Comparison of ENCODE assay signal across 14 cellular contexts in genomic region chr20:44166008-44166407, GRCh38. TPM values are rescaled to one million over a fixed set of nuclear protein-coding genes. Genes with fewer than 3 reads are reported as not detected.
DNase-seq lines count a peak whose midpoint lies in the region; TF ChIP-seq lines count a peak whose summit lies in the region.
"Had no signal": no experiment of that assay in that cellular context is flagged by ENCODE, and none has a peak within 500 bp of the region (broad histone marks: within the 10 kb centered on the region; RNA-seq: fewer than 3 reads in every experiment).

No MANE protein-coding gene starts in this region.

- no peak overlapping the region for H3K4me3 Mint-ChIP-seq in endothelial cell (ENCODE audit: unreplicated experiment)

- H3K4me1 ChIP-seq in PC-9 (replicated peaks; ENCODE audit: insufficient read depth) = peaks cover 70% of the 10 kb centered on the region
- H3K4me1 ChIP-seq in esophagus muscularis mucosa = peaks cover 63 to 86% (median 75%) of the 10 kb centered on the region in 4 donors

- no peaks in the 10 kb centered on the region for H3K36me3 Mint-ChIP-seq in endothelial cell (ENCODE audit: low read depth, unreplicated experiment)

- H2AFZ ChIP-seq in PC-9 = no peak overlapping the region

- H3K27me3 ChIP-seq in PC-9 (ENCODE audit: insufficient read depth, low read depth) (no peaks in the 10 kb centered on the region), esophagus muscularis mucosa (no peaks in the 10 kb centered on the region)

- TSS peak; percentile 37 for BruUV-seq in PC-9 (replicated peaks; lab: Mats Ljungman, UMichigan)

- 30% methylated on average over 4 of the region's 4 CpGs for WGBS in esophagus muscularis mucosa

- in situ Hi-C loops in Caki2 (cut with HindIII; ENCODE audit: low pct_unique_long_range_greater_than_20kb, low sequenced_read_pairs) = no loop called here

- no peaks in the 10 kb centered on the region for H3K9me2 ChIP-seq in PC-9 (ENCODE audit: insufficient read depth)

- no peaks in the 10 kb centered on the region for H4K20me1 ChIP-seq in PC-9 (ENCODE audit: insufficient read depth)

- TF ChIP-seq CTCF in PC-9 (conservative IDR thresholded peaks at IDR 0.05) (no peak), esophagus muscularis mucosa (IDR thresholded peaks at IDR 0.05) (no peak), endothelial cell (IDR thresholded peaks at IDR 0.05; ENCODE audit: unreplicated experiment) (no peak)

- peaks cover 29% of the 10 kb centered on the region for H3K4me1 Mint-ChIP-seq in endothelial cell (ENCODE audit: unreplicated experiment)

- no peak for TF ChIP-seq EP300 in esophagus muscularis mucosa (IDR thresholded peaks at IDR 0.05)

- H3K36me3 ChIP-seq in PC-9 (ENCODE audit: low read depth) = no peaks in the 10 kb centered on the region
- H3K36me3 ChIP-seq in esophagus muscularis mucosa = no peaks in the 10 kb centered on the region

- H3K27ac Mint-ChIP-seq in endothelial cell (ENCODE audit: unreplicated experiment) = no peak overlapping the region

- no peak for TF ChIP-seq POLR2A in esophagus muscularis mucosa (IDR thresholded peaks at IDR 0.05; ENCODE audit: low read depth)

- H3K27ac ChIP-seq in PC-9 (peak overlapping the region; percentile 90), esophagus muscularis mucosa (replicated peaks in 1 of 4) (peak overlapping the region; percentile 90 to 98 (median 96))

- H3K9me3 ChIP-seq in PC-9 (ENCODE audit: insufficient read depth, low read depth) = no peaks in the 10 kb centered on the region
- H3K9me3 ChIP-seq in esophagus muscularis mucosa = no peaks in the 10 kb centered on the region

- POLR2A ChIA-PET in PC-9 (lab: Charles Lee; ENCODE audit: unreplicated experiment) = interaction anchor here (0.5 to 2.0 kb wide), 14 partner anchors 11 to 1652 kb away, joined by 3 to 20 read pairs (median 4); partner anchors contain the start of gene SRSF6

- H3K4me2 ChIP-seq in PC-9 = peak overlapping the region; percentile 69

- intact Hi-C loops in PC-9 (cut with micrococcal nuclease; ENCODE audit: unreplicated experiment) = loop anchor here (1.0 kb wide), 3 partner anchors 11 to 21 kb away; partner anchors contain the start of gene JPH2
- intact Hi-C loops in esophagus muscularis mucosa (cut with DNase I) = no loop called here

- DNase-seq in Caki2 (ENCODE audit: low read depth) = peak; percentile 80
- peak; percentile 59 to 99 for DNase-seq in PC-9
- DNase-seq in esophagus muscularis mucosa (ENCODE audit: extremely low spot score) = no peak
- peak; percentile 80 for DNase-seq in renal cortical epithelial cell (ENCODE audit: low read depth)
- no peak for DNase-seq in ureter (ENCODE audit: low spot score)
- no peak for DNase-seq in endothelial cell (ENCODE audit: low spot score)
- DNase-seq in occipital lobe (lab: John Stamatoyannopoulos, UW) = no peak
- DNase-seq in MV-4-11 (lab: John Stamatoyannopoulos, UW) = no peak
- DNase-seq: Calu3; kidney; MM.1S; NCI-H524; stimulated activated CD4-positive, alpha-beta T cell treated with anti-CD3 and anti-CD28 coated beads, Interleukin-4, amount 100 ng/mL, for 1 hour; T-helper 1 cell had no signal

- H3F3A ChIP-seq in PC-9 (ENCODE audit: insufficient read depth, low read depth) = peaks cover 61% of the 10 kb centered on the region

- H3K79me2 ChIP-seq in PC-9 (ENCODE audit: low read depth) = peaks cover 39% of the 10 kb centered on the region

- no peaks in the 10 kb centered on the region for H3K9me3 Mint-ChIP-seq in endothelial cell (ENCODE audit: unreplicated experiment)

- H3K4me3 ChIP-seq in PC-9 = peak overlapping the region; percentile 11; the same call in 1 of the 2 replicates
- H3K4me3 ChIP-seq in esophagus muscularis mucosa = peak overlapping the region in 2 of 4 donors; percentile 3 to 7

- peaks cover 5% of the 10 kb centered on the region for H3K27me3 Mint-ChIP-seq in endothelial cell (ENCODE audit: unreplicated experiment)

- CTCF ChIA-PET in PC-9 (lab: Charles Lee) = interaction anchor here (0.7 to 1.4 kb wide), 3 partner anchors 24 to 50 kb away, joined by 3 to 5 read pairs (median 3); no protein-coding TSS in a partner anchor

RNA-seq across cellular contexts. Expression of gene JPH2, which starts 21.0 kb away (rescaled TPM):
- total RNA-seq in Caki2 (2014; rRNA removed; shearing (Covaris generic); ENCODE audit: low replicate concordance) = 0.57 TPM in 1 of 2 replicates, not detected in the other
- total RNA-seq in PC-9 (2021) (41.1 and 58.8 TPM in 2 replicates), esophagus muscularis mucosa (100 to 1,000 TPM; 187 to 441 (median 295) TPM), renal cortical epithelial cell (8.5 and 11.6 TPM in 2 replicates), ureter (35.2 TPM), endothelial cell (ENCODE audit: unreplicated experiment) (0.80 TPM), occipital lobe (0.16 TPM)

RNA-seq across cellular contexts. Expression of gene OSER1, which starts 44.6 kb away (rescaled TPM):
- 72.4 and 79.6 TPM in 2 replicates for total RNA-seq in Caki2 (2014; rRNA removed; shearing (Covaris generic); ENCODE audit: low replicate concordance)
- 113 and 136 TPM in 2 replicates for total RNA-seq in PC-9 (2021)
- total RNA-seq in esophagus muscularis mucosa = 10 to 100 TPM; 45.2 to 94.4 (median 71.0) TPM
- 36.5 and 39.8 TPM in 2 replicates for total RNA-seq in renal cortical epithelial cell
- total RNA-seq in ureter = 24.4 TPM
- total RNA-seq in endothelial cell (ENCODE audit: unreplicated experiment) = 28.2 TPM
- total RNA-seq in occipital lobe = 35.9 TPM

Comparison
In these comparisons a context has a peak if more than half of its experiments do, and no peak if none do; other contexts are left out.
1. DNase-seq: peak in Caki2 (single experiment), PC-9 (2 of 2) and renal cortical epithelial cell (single experiment); none in esophagus muscularis mucosa (single experiment), ureter (single experiment), endothelial cell (single experiment), occipital lobe (single experiment) and MV-4-11 (single experiment).